Comparison of ENCODE assay signal across 8 cellular contexts in the genomic region with DNA sequence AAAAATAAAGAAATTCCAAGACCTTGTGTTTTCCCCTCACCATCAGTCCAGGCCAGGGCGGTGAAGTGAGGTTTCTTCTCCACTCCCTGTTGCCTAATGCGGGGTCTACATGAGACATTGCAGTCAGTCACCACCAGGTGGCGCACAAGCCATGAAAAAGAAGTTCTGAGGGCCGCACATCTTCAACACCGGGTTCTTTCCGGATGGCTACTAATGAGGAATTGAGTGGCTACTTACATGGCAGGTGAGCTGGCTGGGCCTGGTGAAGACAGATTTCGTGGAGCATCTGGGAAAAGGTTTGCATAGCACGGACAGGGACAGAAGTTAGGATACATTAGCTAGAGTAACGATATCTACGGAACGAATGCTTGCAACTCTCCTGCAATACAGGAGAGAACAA. TPM values are rescaled to one million over a fixed set of nuclear protein-coding genes. Genes with fewer than 3 reads are reported as not detected.
DNase-seq lines count a peak whose midpoint lies in the region; ATAC-seq, FAIRE-seq and TF ChIP-seq lines count a peak whose summit lies in the region.

No MANE protein-coding gene starts in this region.

- no peaks in the 10 kb centered on the region for H3K36me3 Mint-ChIP-seq in endodermal cell (ENCODE audit: low read depth)

- no peak overlapping the region for H3K27ac Mint-ChIP-seq in endodermal cell

- no peaks in the 10 kb centered on the region for H3K9me3 ChIP-seq in endodermal cell (ENCODE audit: control insufficient read depth, low read length)

- 36 to 39% methylated on average over 10 to 11 of the region's 11 CpGs for WGBS in endodermal cell (ENCODE audit: insufficient coverage in 1 of 2, insufficient read length in 1 of 2), 2 experiments

- H3K27me3 Mint-ChIP-seq in endodermal cell (ENCODE audit: insufficient read depth): peaks cover 15% of the 10 kb centered on the region

- peaks cover 8% of the 10 kb centered on the region for H3K27me3 ChIP-seq in endodermal cell (ENCODE audit: control insufficient read depth, insufficient read depth, low read length, poor library complexity, severe bottlenecking)

- TF ChIP-seq CTCF in endodermal cell (conservative IDR thresholded peaks at IDR 0.05): peak; percentile 93

- no peak overlapping the region for H3K4me3 Mint-ChIP-seq in endodermal cell

- DNase-seq in COLO668 (lab: John Stamatoyannopoulos, UW; ENCODE audit: unreplicated experiment) (peak; percentile 79), HTR-8/SVneo (ENCODE audit: insufficient read length, low spot score) (peak; percentile 67), NOMO-1 (lab: John Stamatoyannopoulos, UW; ENCODE audit: unreplicated experiment in 2 of 2) (peak; percentile 28 to 66), endodermal cell (peak; percentile 95), mesenteric fat pad (ENCODE audit: low spot score) (peak; percentile 93)
- peak; percentile 73 to 74 for DNase-seq in activated CD8-positive, alpha-beta memory T cell treated with anti-CD3 and anti-CD28 coated beads for 4 hours (ENCODE audit: low read depth in 2 of 2)
- peak; percentile 78 for DNase-seq in stimulated activated CD8-positive, alpha-beta memory T cell treated with anti-CD3 and anti-CD28 coated beads, Interleukin-2, amount 100 ng/mL, for 48 hours (ENCODE audit: low read depth in 2 of 2)

- no peak for ATAC-seq in GM18861 (IDR thresholded peaks at IDR 0.05; ENCODE audit: unreplicated experiment)

- peaks cover 9% of the 10 kb centered on the region for H3K4me1 Mint-ChIP-seq in endodermal cell

- no peaks in the 10 kb centered on the region for H3K9me3 Mint-ChIP-seq in endodermal cell

- no peak overlapping the region for H3K4me3 ChIP-seq in endodermal cell (ENCODE audit: low read length)

- no peaks in the 10 kb centered on the region for H3K4me1 ChIP-seq in endodermal cell (ENCODE audit: control insufficient read depth, insufficient read depth, low read length)

- FAIRE-seq in HTR-8/SVneo (lab: Jason Lieb, UNC): no peak

- no peaks in the 10 kb centered on the region for H3K36me3 ChIP-seq in endodermal cell (ENCODE audit: control insufficient read depth, insufficient read depth, low read length)

- no peak overlapping the region for H3K27ac ChIP-seq in endodermal cell (ENCODE audit: low read depth, low read length)

- H3K9ac ChIP-seq in endodermal cell (ENCODE audit: extremely low read depth, low read length, poor library complexity, severe bottlenecking): no peak overlapping the region

RNA-seq across cellular contexts. Expression of a gene that starts 15.8 kb away (rescaled TPM):
- total RNA-seq in endodermal cell (100 to 1,000 TPM; 163 to 248 TPM), mesenteric fat pad (750 TPM)
- 271 TPM for polyA plus RNA-seq in endodermal cell (2013, experiment 1 of 2)
- 328 TPM for polyA plus RNA-seq in endodermal cell (2013, experiment 2 of 2)

RNA-seq across cellular contexts. Expression of a gene that starts 36.3 kb away (rescaled TPM):
- not detected for total RNA-seq in endodermal cell
- polyA plus RNA-seq in endodermal cell (2013, experiment 1 of 2): not detected
- polyA plus RNA-seq in endodermal cell (2013, experiment 2 of 2): not detected
- 0.42 TPM for total RNA-seq in mesenteric fat pad

RNA-seq across cellular contexts. Expression of a gene that starts 58.9 kb away (rescaled TPM):
- 100 to 1,000 TPM; 352 to 880 TPM for total RNA-seq in endodermal cell
- polyA plus RNA-seq in endodermal cell (2013, experiment 1 of 2): 263 TPM
- 320 TPM for polyA plus RNA-seq in endodermal cell (2013, experiment 2 of 2)
- 650 TPM for total RNA-seq in mesenteric fat pad
